7 cellular contexts compared by ENCODE assay signal in the genomic region with DNA sequence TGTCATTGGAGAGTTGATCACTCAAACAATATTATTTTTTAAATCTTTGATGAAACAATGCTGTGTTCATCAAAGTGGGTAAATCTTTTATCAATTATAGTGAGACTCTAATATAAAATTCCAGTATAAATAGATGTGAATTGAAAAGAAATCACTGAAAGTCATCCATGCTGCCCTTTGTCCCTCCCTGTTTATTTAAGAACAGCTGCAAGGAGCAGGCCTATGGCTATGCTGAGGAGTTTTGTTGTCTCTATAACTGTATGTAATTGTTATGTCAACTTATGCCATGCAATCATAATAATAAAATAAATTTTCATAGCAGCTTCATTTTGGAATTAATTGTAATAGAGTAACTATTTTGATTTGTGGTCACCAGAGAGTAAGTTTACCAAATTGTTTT.
"Had no signal": no experiment of that assay in that cellular context is flagged by ENCODE, and none has a peak within 500 bp of the region (broad histone marks: within the 10 kb centered on the region; RNA-seq: fewer than 3 reads in every experiment).

No MANE protein-coding gene starts in this region.

- H3K4me1 ChIP-seq: HAP-1 had no signal

- H3K27ac ChIP-seq: GM23248, HL-60 had no signal

- DNase-seq: GM23248, GOT3, H7, HFFc6, KBM-7 had no signal

- H3K9me3 ChIP-seq: HAP-1 had no signal

- H3K4me3 ChIP-seq: GM23248, HAP-1 had no signal

- H3K36me3 ChIP-seq: HAP-1 had no signal

- H2AFZ ChIP-seq: GM23248 had no signal
